Comparison of ENCODE assay signal across 9 cellular contexts in the genomic region with DNA sequence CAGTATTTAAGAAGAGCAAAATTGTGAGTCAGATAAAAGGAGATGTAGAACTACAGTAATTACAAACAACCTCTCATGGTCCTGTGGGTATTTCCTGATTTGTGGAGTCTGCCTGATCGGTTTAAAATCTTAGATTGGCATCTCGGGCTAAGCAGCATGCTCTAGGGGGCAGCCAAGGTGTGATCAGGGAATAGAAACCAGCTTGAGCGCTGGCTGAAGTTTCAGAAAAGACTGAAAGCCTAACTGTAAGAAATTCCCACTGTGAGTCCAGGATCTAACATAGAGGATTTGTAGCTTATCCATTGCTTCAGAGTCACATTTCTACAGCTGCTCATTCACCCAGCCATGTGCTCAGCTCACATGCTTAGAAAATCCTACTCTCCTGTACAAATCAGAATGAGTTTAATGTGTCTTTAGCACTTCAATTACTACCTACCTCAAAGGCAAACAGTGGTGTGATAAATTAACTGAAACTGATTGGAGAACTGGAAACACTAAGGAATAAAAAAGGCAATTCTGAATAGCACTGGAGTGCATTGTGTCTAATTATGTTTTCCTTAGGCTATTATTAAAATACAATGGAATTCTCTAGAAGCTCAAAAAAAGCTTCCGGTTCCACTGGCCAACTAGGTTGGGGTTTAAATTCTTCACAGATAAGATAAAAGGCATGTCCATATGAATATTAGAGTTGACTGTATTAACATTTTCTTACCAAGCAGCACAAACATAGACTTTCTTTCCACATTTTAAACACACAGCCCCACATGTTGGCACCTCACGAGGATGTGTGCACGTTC.
DNase-seq lines count a peak whose midpoint lies in the region; ATAC-seq and TF ChIP-seq lines count a peak whose summit lies in the region.
"Had no signal": no experiment of that assay in that cellular context is flagged by ENCODE, and none has a peak within 500 bp of the region (broad histone marks: within the 10 kb centered on the region; RNA-seq: fewer than 3 reads in every experiment).

No MANE protein-coding gene starts in this region.

- no peak overlapping the region for H3K27ac Mint-ChIP-seq in GM23338
- H3K27ac Mint-ChIP-seq in T-helper 2 cell treated with Interferon-gamma antibody and Interleukin-4, amounts not matched to agents 5 μg/mL and 100 μg/mL, for 36 hours: no peak overlapping the region

- POLR2A ChIA-PET in PC-3 (lab: Charles Lee; ENCODE audit: unreplicated experiment): no interaction called here

- peaks cover 10 to 46% (median 40%) of the 10 kb centered on the region in 10 experiments for H3K4me1 ChIP-seq in BLaER1 treated with 17β-estradiol and CSF1 and Interleukin-3, amounts not matched to agents 10 nM and 100 nM
- H3K4me1 ChIP-seq in GM23338 (ENCODE audit: insufficient read depth): no peaks in the 10 kb centered on the region
- no peaks in the 10 kb centered on the region for H3K4me1 ChIP-seq in PC-3 (ENCODE audit: insufficient read depth, low read length)

- peak; percentile 48 to 66 for TF ChIP-seq CTCF in GM23338 (conservative IDR thresholded peaks at IDR 0.05; ENCODE audit: low read depth in 2 of 2)
- peak; percentile 53 for TF ChIP-seq CTCF in PC-3 (conservative IDR thresholded peaks at IDR 0.05; ENCODE audit: low read depth, low read length)
- TF ChIP-seq CTCF in omental fat pad (IDR thresholded peaks at IDR 0.05): no peak

- H3K9me3 ChIP-seq in BLaER1 treated with 17β-estradiol and CSF1 and Interleukin-3, amounts not matched to agents 10 nM and 100 nM (replicated peaks in 1 of 11): peaks cover 18 to 28% (median 24%) of the 10 kb centered on the region in 11 experiments
- H3K9me3 ChIP-seq in PC-3 (ENCODE audit: low read length): no peaks in the 10 kb centered on the region

- no peak overlapping the region for H3K4me3 ChIP-seq in BLaER1 treated with 17β-estradiol and CSF1 and Interleukin-3, amounts not matched to agents 10 nM and 100 nM
- no peak overlapping the region for H3K4me3 ChIP-seq in GM23338
- no peak overlapping the region for H3K4me3 ChIP-seq in PC-3 (ENCODE audit: low read length)
- H3K4me3 ChIP-seq: cardiac muscle cell had no signal

- 0 out of 22 replicates have a peak overlapping the region, but pooled peaks of 1 of the 11 experiments have one; percentile 11 for H3K9ac ChIP-seq in BLaER1 treated with 17β-estradiol and CSF1 and Interleukin-3, amounts not matched to agents 10 nM and 100 nM
- H3K9ac ChIP-seq in PC-3 (ENCODE audit: low read length): no peak overlapping the region

- H2AFZ ChIP-seq in GM23338 (no peak overlapping the region), PC-3 (ENCODE audit: low read length) (no peak overlapping the region)

- CTCF ChIA-PET in PC-3 (lab: Charles Lee): no interaction called here

- H3K36me3 ChIP-seq in BLaER1 treated with 17β-estradiol and CSF1 and Interleukin-3, amounts not matched to agents 10 nM and 100 nM: peaks cover 0 to 14% (median 5%) of the 10 kb centered on the region in 11 experiments; a peak in 9 of 22 replicates
- H3K36me3 ChIP-seq in GM23338 (ENCODE audit: insufficient read depth) (no peaks in the 10 kb centered on the region; the same call in 1 of the 2 replicates), PC-3 (ENCODE audit: low read depth, low read length) (no peaks in the 10 kb centered on the region)
- H3K36me3 ChIP-seq: cardiac muscle cell had no signal

- ATAC-seq in GM23338 (peak; percentile 74), PC-3 (peak; percentile 63), omental fat pad (ENCODE audit: low FRiP score) (no peak)

- H3K4me2 ChIP-seq in BLaER1 treated with 17β-estradiol and CSF1 and Interleukin-3, amounts not matched to agents 10 nM and 100 nM: peak overlapping the region in 8 of 11 experiments; percentile 54 to 87 (median 72); a peak in 16 of 22 replicates
- H3K4me2 ChIP-seq in GM23338: no peak overlapping the region
- H3K4me2 ChIP-seq in PC-3 (ENCODE audit: low read length): no peak overlapping the region

- H3K9me3 Mint-ChIP-seq in GM23338: peaks cover 4% of the 10 kb centered on the region; the same call in 1 of the 3 replicates
- H3K9me3 Mint-ChIP-seq in T-helper 2 cell treated with Interferon-gamma antibody and Interleukin-4, amounts not matched to agents 5 μg/mL and 100 μg/mL, for 36 hours: peaks cover 7% of the 10 kb centered on the region

- H3K27ac ChIP-seq in BLaER1 treated with 17β-estradiol and CSF1 and Interleukin-3, amounts not matched to agents 10 nM and 100 nM: peak overlapping the region in 3 of 11 experiments; percentile 25 to 39 (median 29); a peak in 3 of 22 replicates
- H3K27ac ChIP-seq in GM23338 (ENCODE audit: low read depth) (no peak overlapping the region), PC-3 (ENCODE audit: low read length) (no peak overlapping the region)
- H3K27ac ChIP-seq: cardiac muscle cell had no signal

- H3K27me3 ChIP-seq in BLaER1 treated with 17β-estradiol and CSF1 and Interleukin-3, amounts not matched to agents 10 nM and 100 nM: peaks cover 0 to 13% (median 0%) of the 10 kb centered on the region in 11 experiments; a peak in 4 of 22 replicates
- H3K27me3 ChIP-seq in GM23338 (ENCODE audit: insufficient read depth): no peaks in the 10 kb centered on the region
- H3K27me3 ChIP-seq in PC-3 (ENCODE audit: low read length): no peaks in the 10 kb centered on the region
- H3K27me3 ChIP-seq: cardiac muscle cell had no signal

- H3K9me2 ChIP-seq in GM23338 (ENCODE audit: insufficient read depth) (no peaks in the 10 kb centered on the region), PC-3 (replicated peaks; ENCODE audit: low read length) (no peaks in the 10 kb centered on the region)

- H3F3A ChIP-seq in GM23338 (replicated peaks; ENCODE audit: low read depth) (no peaks in the 10 kb centered on the region), PC-3 (ENCODE audit: low read length, unreplicated experiment) (no peaks in the 10 kb centered on the region)

- DNase-seq in GM23338 (ENCODE audit: low spot score): peak; percentile 60
- DNase-seq in PC-3: peak; percentile 33
- peak; percentile 31 for DNase-seq in kidney tubule cell (ENCODE audit: low spot score)
- no peak for DNase-seq in GF-D8 (lab: John Stamatoyannopoulos, UW)
- no peak for DNase-seq in T-helper 2 cell treated with Interferon-gamma antibody and Interleukin-4, amounts not matched to agents 5 μg/mL and 100 μg/mL, for 36 hours (ENCODE audit: low spot score)
- DNase-seq in omental fat pad (ENCODE audit: low spot score): no peak
- no peak for DNase-seq in SKM-1 (lab: John Stamatoyannopoulos, UW; ENCODE audit: unreplicated experiment)

- no TSS peak for BruUV-seq in PC-3 (replicated peaks; lab: Mats Ljungman, UMichigan)

- intact Hi-C loops in PC-3 (cut with micrococcal nuclease): loop anchor here (5.0 kb wide), 1 partner anchor 316 kb away; no protein-coding TSS in a partner anchor

- no peaks in the 10 kb centered on the region for H4K20me1 ChIP-seq in BLaER1 treated with 17β-estradiol and CSF1 and Interleukin-3, amounts not matched to agents 10 nM and 100 nM
- H4K20me1 ChIP-seq in GM23338 (replicated peaks; ENCODE audit: insufficient read depth) (no peaks in the 10 kb centered on the region), PC-3 (ENCODE audit: low read length) (no peaks in the 10 kb centered on the region)

- H3K27me3 Mint-ChIP-seq in GM23338 (ENCODE audit: insufficient read depth, low read depth, poor library complexity): no peaks in the 10 kb centered on the region
- no peaks in the 10 kb centered on the region for H3K27me3 Mint-ChIP-seq in T-helper 2 cell treated with Interferon-gamma antibody and Interleukin-4, amounts not matched to agents 5 μg/mL and 100 μg/mL, for 36 hours (ENCODE audit: low read depth)

- no peaks in the 10 kb centered on the region for H3K79me2 ChIP-seq in GM23338 (replicated peaks; ENCODE audit: insufficient read depth)
- no peaks in the 10 kb centered on the region for H3K79me2 ChIP-seq in PC-3 (ENCODE audit: low read length)

- peaks cover 7% of the 10 kb centered on the region for H3K4me1 Mint-ChIP-seq in GM23338
- no peaks in the 10 kb centered on the region for H3K4me1 Mint-ChIP-seq in T-helper 2 cell treated with Interferon-gamma antibody and Interleukin-4, amounts not matched to agents 5 μg/mL and 100 μg/mL, for 36 hours (ENCODE audit: low read depth)

- H3K36me3 Mint-ChIP-seq in GM23338 (ENCODE audit: low read depth): peaks cover 44% of the 10 kb centered on the region
- no peaks in the 10 kb centered on the region for H3K36me3 Mint-ChIP-seq in T-helper 2 cell treated with Interferon-gamma antibody and Interleukin-4, amounts not matched to agents 5 μg/mL and 100 μg/mL, for 36 hours (ENCODE audit: low read depth)

- no peak overlapping the region for H3K4me3 Mint-ChIP-seq in GM23338
- H3K4me3 Mint-ChIP-seq in T-helper 2 cell treated with Interferon-gamma antibody and Interleukin-4, amounts not matched to agents 5 μg/mL and 100 μg/mL, for 36 hours: no peak overlapping the region

TF ChIP-seq in GM23338, 12 proteins besides CTCF, POLR2A, EP300 and RAD21 (continues in another document):
- no peak for TF ChIP-seq CREB1 (CRISPR knock-in tag; IDR thresholded peaks at IDR 0.05; ENCODE audit: low read depth)
- no peak for TF ChIP-seq STAT1 (IDR thresholded peaks at IDR 0.05; ENCODE audit: unreplicated experiment)
- no peak for TF ChIP-seq EZH2 (IDR thresholded peaks at IDR 0.05; ENCODE audit: low read depth, unreplicated experiment)

Comparison
In these comparisons a context has a peak if more than half of its experiments do, and no peak if none do; other contexts are left out.
1. H3K4me2 ChIP-seq: peak in BLaER1 treated with 17β-estradiol and CSF1 and Interleukin-3, amounts not matched to agents 10 nM and 100 nM (8 of 11); none in GM23338 (single experiment) and PC-3 (single experiment).
2. DNase-seq: peak in GM23338 (single experiment), PC-3 (single experiment) and kidney tubule cell (single experiment); none in GF-D8 (single experiment), T-helper 2 cell treated with Interferon-gamma antibody and Interleukin-4, amounts not matched to agents 5 μg/mL and 100 μg/mL, for 36 hours (single experiment), omental fat pad (single experiment) and SKM-1 (single experiment).
3. CTCF ChIP-seq: peak in GM23338 (2 of 2) and PC-3 (single experiment); none in omental fat pad (0 of 3).